ENCODE assay signal across 8 cellular contexts in genomic region chr1:32393136-32393535, GRCh38. TPM values are rescaled to one million over a fixed set of nuclear protein-coding genes. Genes with fewer than 3 reads are reported as not detected.
DNase-seq lines count a peak whose midpoint lies in the region; ATAC-seq and TF ChIP-seq lines count a peak whose summit lies in the region.

No MANE protein-coding gene starts in this region.

- H3K79me2 ChIP-seq in SU-DHL-6 (ENCODE audit: insufficient read depth, low read length), result no peaks in the 10 kb centered on the region
- H3K79me2 ChIP-seq in fibroblast of lung (ENCODE audit: control insufficient read depth, insufficient read depth, low read length), result peaks cover 20% of the 10 kb centered on the region

- peak overlapping the region; percentile 65; the same call in 1 of the 2 replicates for H3K9ac ChIP-seq in SU-DHL-6 (ENCODE audit: low read length)
- H3K9ac ChIP-seq in fibroblast of lung (ENCODE audit: insufficient read depth, low read length), result no peak overlapping the region
- peak overlapping the region; percentile 6 for H3K9ac ChIP-seq in rectal smooth muscle tissue (ENCODE audit: low read length)

- no peaks in the 10 kb centered on the region for H4K20me1 ChIP-seq in SU-DHL-6 (ENCODE audit: low read depth, low read length)
- H4K20me1 ChIP-seq in fibroblast of lung (ENCODE audit: control insufficient read depth, extremely low read depth, insufficient read depth, low read length), result no peaks in the 10 kb centered on the region

- DNase-seq in GM04504 (ENCODE audit: low read depth) (peak; percentile 9), fibroblast of lung (ENCODE audit: low read depth in 2 of 2) (peak in 1 of 2 donors; percentile 31), HuH-7.5 (ENCODE audit: low spot score) (no peak), DMS53 (lab: John Stamatoyannopoulos, UW) (no peak)
- no peak for DNase-seq in activated effector memory CD4-positive, alpha-beta T cell treated with Interleukin-2 at 50 U/mL for 16 hours

- H3K4me1 ChIP-seq in fibroblast of lung (ENCODE audit: control insufficient read depth, extremely low read depth, insufficient read depth, low read length) (peaks cover 10% of the 10 kb centered on the region), rectal smooth muscle tissue (ENCODE audit: control insufficient read depth, insufficient read depth, low read length) (peaks cover 14% of the 10 kb centered on the region)

- no peak for TF ChIP-seq CTCF in SU-DHL-6 (IDR thresholded peaks at IDR 0.05; ENCODE audit: insufficient read depth, low read length, poor library complexity, severe bottlenecking)
- no peak for TF ChIP-seq CTCF in fibroblast of lung (conservative IDR thresholded peaks at IDR 0.05 in 1 of 2, IDR thresholded peaks at IDR 0.05 in 1 of 2; ENCODE audit: low read depth in 1 of 2, low read length in 2 of 2)

- H3K4me3 ChIP-seq in SU-DHL-6 (ENCODE audit: insufficient read depth, low read length, poor library complexity, severe bottlenecking) (no peak overlapping the region), fibroblast of lung (replicated peaks in 1 of 4; ENCODE audit: control extremely low read depth in 1 of 4, insufficient read depth in 1 of 4, low read depth in 3 of 4, low read length in 4 of 4) (peak overlapping the region; percentile 75 to 91 (median 88)), rectal smooth muscle tissue (ENCODE audit: low read length) (peak overlapping the region; percentile 95)

- no peaks in the 10 kb centered on the region for H3K36me3 ChIP-seq in SU-DHL-6 (ENCODE audit: low read length)
- H3K36me3 ChIP-seq in fibroblast of lung (ENCODE audit: control insufficient read depth, insufficient read depth, low read length), result peaks cover 1% of the 10 kb centered on the region
- peaks cover 20% of the 10 kb centered on the region for H3K36me3 ChIP-seq in rectal smooth muscle tissue (ENCODE audit: control insufficient read depth, insufficient read depth, low read length)

- H3K9me3 ChIP-seq in SU-DHL-6 (ENCODE audit: insufficient read depth, low read length), result no peaks in the 10 kb centered on the region
- no peaks in the 10 kb centered on the region for H3K9me3 ChIP-seq in fibroblast of lung (ENCODE audit: control insufficient read depth, insufficient read depth, low read depth, low read length)

- H2AFZ ChIP-seq in SU-DHL-6 (ENCODE audit: low read depth, low read length, severe bottlenecking) (no peak overlapping the region), fibroblast of lung (ENCODE audit: low read length) (no peak overlapping the region)

- no peaks in the 10 kb centered on the region for H3K27me3 ChIP-seq in SU-DHL-6 (ENCODE audit: low read length)
- no peaks in the 10 kb centered on the region for H3K27me3 ChIP-seq in fibroblast of lung (ENCODE audit: control insufficient read depth, insufficient read depth, low read length)
- no peaks in the 10 kb centered on the region for H3K27me3 ChIP-seq in rectal smooth muscle tissue (ENCODE audit: control insufficient read depth, insufficient read depth, low read length)

- no peaks in the 10 kb centered on the region for H3F3A ChIP-seq in SU-DHL-6 (ENCODE audit: insufficient read depth)

- H3K27ac ChIP-seq in SU-DHL-6 (ENCODE audit: low read depth, low read length) (no peak overlapping the region), fibroblast of lung (ENCODE audit: insufficient read depth, low read length) (peak overlapping the region; percentile 94), rectal smooth muscle tissue (ENCODE audit: low read depth, low read length) (peak overlapping the region; percentile 84)

- no peaks in the 10 kb centered on the region for H3K9me2 ChIP-seq in SU-DHL-6 (replicated peaks; ENCODE audit: insufficient read depth, low read length)

- H3K4me2 ChIP-seq in SU-DHL-6 (ENCODE audit: low read depth, low read length, poor library complexity, severe bottlenecking) (peak overlapping the region; percentile 87), fibroblast of lung (ENCODE audit: extremely low read depth, insufficient read depth, low read length) (peak overlapping the region; percentile 95)

- no peak for ATAC-seq in GM21723 (IDR thresholded peaks at IDR 0.05; ENCODE audit: unreplicated experiment)

RNA-seq across cellular contexts. Expression of gene BSDC1, which starts 1.1 kb away (rescaled TPM):
- total RNA-seq in fibroblast of lung, result 48.5 and 55.5 TPM in 2 replicates
- polyA plus RNA-seq in fibroblast of lung, result 42.4 and 42.8 TPM in 2 replicates
- polyA plus RNA-seq in fibroblast of lung (2012), result 30.6 and 34.9 TPM in 2 replicates
- polyA minus RNA-seq in fibroblast of lung (ENCODE audit: low replicate concordance), result 32.2 and 33.6 TPM in 2 replicates

RNA-seq across cellular contexts. Expression of gene TSSK3, which starts 30.8 kb away (rescaled TPM):
- total RNA-seq in fibroblast of lung, result 0.50 and 0.51 TPM in 2 replicates
- polyA plus RNA-seq in fibroblast of lung, result 0.35 and 0.58 TPM in 2 replicates
- 0.74 and 0.75 TPM in 2 replicates for polyA plus RNA-seq in fibroblast of lung (2012)
- not detected in 2 replicates for polyA minus RNA-seq in fibroblast of lung (ENCODE audit: low replicate concordance)

RNA-seq across cellular contexts. Expression of gene FAM229A, which starts 30.9 kb away (rescaled TPM):
- 0.77 and 0.99 TPM in 2 replicates for total RNA-seq in fibroblast of lung
- 0.53 and 0.77 TPM in 2 replicates for polyA plus RNA-seq in fibroblast of lung
- 0.59 and 0.65 TPM in 2 replicates for polyA plus RNA-seq in fibroblast of lung (2012)
- 0.37 and 1.2 TPM in 2 replicates for polyA minus RNA-seq in fibroblast of lung (ENCODE audit: low replicate concordance)

RNA-seq across cellular contexts. Expression of gene MARCKSL1, which starts 57.1 kb away (rescaled TPM):
- 11.7 and 33.1 TPM in 2 replicates for total RNA-seq in fibroblast of lung
- polyA plus RNA-seq in fibroblast of lung, result 79.1 and 107 TPM in 2 replicates
- polyA plus RNA-seq in fibroblast of lung (2012), result 69.7 and 85.1 TPM in 2 replicates
- polyA minus RNA-seq in fibroblast of lung (ENCODE audit: low replicate concordance), result 61.8 and 88.9 TPM in 2 replicates
